In the genomic region with DNA sequence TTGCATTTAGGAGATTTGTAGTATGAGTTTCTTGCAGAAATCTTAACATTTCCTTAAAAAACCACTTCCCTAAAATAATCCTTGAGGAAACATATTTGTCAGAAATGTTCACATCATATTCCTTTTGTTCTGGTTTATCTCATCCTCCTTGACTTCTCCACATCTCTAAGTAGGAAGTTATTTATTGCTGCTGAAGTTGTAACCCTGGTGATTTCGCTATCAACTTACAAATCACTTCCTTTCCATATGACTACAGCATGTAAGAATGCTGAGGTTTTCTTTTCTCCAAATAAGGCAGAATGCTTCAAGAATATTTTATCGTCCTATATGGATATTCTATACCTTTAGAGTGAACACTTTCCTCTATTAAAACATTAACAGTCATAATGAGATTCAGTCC, we compare ENCODE assay signal across 1 cellular context.
TF ChIP-seq lines count a peak whose summit lies in the region.

No MANE protein-coding gene starts in this region.

TF ChIP-seq in SK-N-SH treated with all-trans-retinoic acid at 6 μM for 48 hours, 23 proteins besides CTCF, POLR2A, EP300 and RAD21 (continued from another document):
- TF ChIP-seq, protein P1, sequence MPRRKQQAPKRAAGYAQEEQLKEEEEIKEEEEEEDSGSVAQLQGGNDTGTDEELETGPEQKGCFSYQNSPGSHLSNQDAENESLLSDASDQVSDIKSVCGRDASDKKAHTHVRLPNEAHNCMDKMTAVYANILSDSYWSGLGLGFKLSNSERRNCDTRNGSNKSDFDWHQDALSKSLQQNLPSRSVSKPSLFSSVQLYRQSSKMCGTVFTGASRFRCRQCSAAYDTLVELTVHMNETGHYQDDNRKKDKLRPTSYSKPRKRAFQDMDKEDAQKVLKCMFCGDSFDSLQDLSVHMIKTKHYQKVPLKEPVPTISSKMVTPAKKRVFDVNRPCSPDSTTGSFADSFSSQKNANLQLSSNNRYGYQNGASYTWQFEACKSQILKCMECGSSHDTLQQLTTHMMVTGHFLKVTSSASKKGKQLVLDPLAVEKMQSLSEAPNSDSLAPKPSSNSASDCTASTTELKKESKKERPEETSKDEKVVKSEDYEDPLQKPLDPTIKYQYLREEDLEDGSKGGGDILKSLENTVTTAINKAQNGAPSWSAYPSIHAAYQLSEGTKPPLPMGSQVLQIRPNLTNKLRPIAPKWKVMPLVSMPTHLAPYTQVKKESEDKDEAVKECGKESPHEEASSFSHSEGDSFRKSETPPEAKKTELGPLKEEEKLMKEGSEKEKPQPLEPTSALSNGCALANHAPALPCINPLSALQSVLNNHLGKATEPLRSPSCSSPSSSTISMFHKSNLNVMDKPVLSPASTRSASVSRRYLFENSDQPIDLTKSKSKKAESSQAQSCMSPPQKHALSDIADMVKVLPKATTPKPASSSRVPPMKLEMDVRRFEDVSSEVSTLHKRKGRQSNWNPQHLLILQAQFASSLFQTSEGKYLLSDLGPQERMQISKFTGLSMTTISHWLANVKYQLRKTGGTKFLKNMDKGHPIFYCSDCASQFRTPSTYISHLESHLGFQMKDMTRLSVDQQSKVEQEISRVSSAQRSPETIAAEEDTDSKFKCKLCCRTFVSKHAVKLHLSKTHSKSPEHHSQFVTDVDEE (CRISPR knock-in tag; IDR thresholded peaks at IDR 0.05): no peak
- TF ChIP-seq ARNTL (CRISPR knock-in tag; IDR thresholded peaks at IDR 0.05; ENCODE audit: borderline replicate concordance, low read depth) (no peak), CSDC2 (CRISPR knock-in tag; IDR thresholded peaks at IDR 0.05) (no peak), ISL1 (CRISPR knock-in tag; IDR thresholded peaks at IDR 0.05) (peak; percentile 85), ZFP3 (CRISPR knock-in tag; IDR thresholded peaks at IDR 0.05) (no peak), ZNF565 (CRISPR knock-in tag; conservative IDR thresholded peaks at IDR 0.05; ENCODE audit: low read depth) (no peak), CREB5 (CRISPR knock-in tag; IDR thresholded peaks at IDR 0.05; ENCODE audit: low read depth) (no peak)
